ENCODE assay signal across 22 cellular contexts in genomic region chr22:48580481-48580970, GRCh38.
A peak's percentile ranks its signal among the peaks of the same experiment; 100 is the strongest.
DNase-seq lines count a peak whose midpoint lies in the region; ATAC-seq lines count a peak whose summit lies in the region.
"Had no signal": no experiment of that assay in that cellular context is flagged by ENCODE, and none has a peak within 500 bp of the region (broad histone marks: within the 10 kb centered on the region; RNA-seq: fewer than 3 reads in every experiment).

No MANE protein-coding gene starts in this region.

- H3K36me3 ChIP-seq in SK-N-MC (ENCODE audit: insufficient read depth, low read length) (peaks cover 32% of the 10 kb centered on the region), neuronal stem cell (replicated peaks in 1 of 2; ENCODE audit: control insufficient read depth in 2 of 2, insufficient read depth in 2 of 2, low read length in 2 of 2) (peaks cover 0 to 17% of the 10 kb centered on the region in 2 donors)
- H3K36me3 ChIP-seq in CD8-positive, alpha-beta memory T cell (ENCODE audit: insufficient read depth, low read length), result no peaks in the 10 kb centered on the region
- H3K36me3 ChIP-seq: BE2C, Peyer's patch had no signal

- no peaks in the 10 kb centered on the region for H3K36me3 Mint-ChIP-seq in CD8-positive, alpha-beta memory T cell
- H3K36me3 Mint-ChIP-seq: CD4-positive, alpha-beta memory T cell had no signal

- H2BK15ac ChIP-seq in neuronal stem cell (ENCODE audit: low read length), result no peak overlapping the region

- no peak overlapping the region for H4K91ac ChIP-seq in neuronal stem cell (ENCODE audit: low read depth, low read length, poor library complexity)

- no peaks in the 10 kb centered on the region for H3K4me1 Mint-ChIP-seq in stimulated activated naive CD8-positive, alpha-beta T cell treated with anti-CD3 and anti-CD28 coated beads, Interleukin-15, amount 100 ng/mL, for 72 hours
- H3K4me1 Mint-ChIP-seq in CD8-positive, alpha-beta memory T cell, result peaks cover 0 to 3% (median 0%) of the 10 kb centered on the region in 3 donors

- H4K8ac ChIP-seq in neuronal stem cell (ENCODE audit: low read depth, low read length), result no peak overlapping the region

- H3K9ac ChIP-seq in SK-N-MC (ENCODE audit: insufficient read length) (no peak overlapping the region), neuronal stem cell (ENCODE audit: low read depth, low read length, poor library complexity) (no peak overlapping the region)
- H3K9ac ChIP-seq: KMS-11 had no signal

- peaks cover 32% of the 10 kb centered on the region for H3K79me1 ChIP-seq in neuronal stem cell (ENCODE audit: low read depth, low read length)

- H3K18ac ChIP-seq in neuronal stem cell (ENCODE audit: low read length), result peak overlapping the region; percentile 35

- no peak for DNase-seq in stimulated activated naive CD8-positive, alpha-beta T cell treated with anti-CD3 and anti-CD28 coated beads, Interleukin-15, amount 100 ng/mL, for 72 hours
- no peak for DNase-seq in stimulated activated naive CD8-positive, alpha-beta T cell treated with anti-CD3 and anti-CD28 coated beads, Interleukin-15, Interleukin-2, amounts not matched to agents 100 U/mL and 50 U/mL, for 24 hours
- DNase-seq in SK-N-MC (ENCODE audit: low read depth, low spot score) (no peak), neuronal stem cell (ENCODE audit: low spot score) (no peak), NCI-H2029 (lab: John Stamatoyannopoulos, UW) (no peak)
- no peak for DNase-seq in CD8-positive, alpha-beta memory T cell
- DNase-seq: BE2C; Calu3; CD4-positive, alpha-beta memory T cell; DMS153; GDM1; H7; IMR-90; NCI-H1092 treated with DMSO at 0.1 percent for 48 hours; NCI-H1436 treated with DMSO at 0.1 percent for 48 hours; NCI-H2029 treated with DMSO at 0.1 percent for 48 hours; NCI-H446; NCI-H526; Peyer's patch had no signal

- H3K9me3 Mint-ChIP-seq in stimulated activated naive CD8-positive, alpha-beta T cell treated with anti-CD3 and anti-CD28 coated beads, Interleukin-15, amount 100 ng/mL, for 72 hours, result no peaks in the 10 kb centered on the region
- H3K9me3 Mint-ChIP-seq in CD8-positive, alpha-beta memory T cell, result peaks cover 0 to 1% (median 0%) of the 10 kb centered on the region in 5 donors

- no CpG with 5 or more reads among the region's 13 CpGs for WGBS in neuronal stem cell (ENCODE audit: extremely low coverage in 2 of 2, insufficient read length in 2 of 2, insufficient replicate concordance in 1 of 2), 2 donors

- H3K4me1 ChIP-seq in neuronal stem cell (ENCODE audit: control insufficient read depth in 2 of 2, insufficient read depth in 1 of 2, low read depth in 1 of 2, low read length in 2 of 2), result peaks cover 0 to 27% of the 10 kb centered on the region in 2 donors
- H3K4me1 ChIP-seq in CD8-positive, alpha-beta memory T cell (ENCODE audit: insufficient read depth, low read length), result no peaks in the 10 kb centered on the region
- H3K4me1 ChIP-seq: BE2C, Peyer's patch had no signal

- CTCF ChIA-PET in CD8-positive, alpha-beta memory T cell (lab: Charles Lee), result no interaction called here

- H3K9me3 ChIP-seq in SK-N-MC (ENCODE audit: low read depth, low read length) (no peaks in the 10 kb centered on the region), neuronal stem cell (replicated peaks in 1 of 2; ENCODE audit: control insufficient read depth in 2 of 2, insufficient read depth in 1 of 2, low read depth in 1 of 2, low read length in 2 of 2) (peaks cover 0 to 11% of the 10 kb centered on the region in 2 donors)
- no peaks in the 10 kb centered on the region for H3K9me3 ChIP-seq in CD8-positive, alpha-beta memory T cell (ENCODE audit: low read length)
- H3K9me3 ChIP-seq: A549, Peyer's patch had no signal

- no peak overlapping the region for H3K4me2 ChIP-seq in neuronal stem cell (ENCODE audit: insufficient read depth, low read length, poor library complexity, severe bottlenecking)
- H3K4me2 ChIP-seq: A549, KMS-11 had no signal

- H2AK5ac ChIP-seq in neuronal stem cell (ENCODE audit: low read depth, low read length), result peak overlapping the region; percentile 1

- no peak overlapping the region for H3K4ac ChIP-seq in neuronal stem cell (ENCODE audit: low read length)

- peaks cover 26% of the 10 kb centered on the region for H3K27me3 Mint-ChIP-seq in stimulated activated naive CD8-positive, alpha-beta T cell treated with anti-CD3 and anti-CD28 coated beads, Interleukin-15, amount 100 ng/mL, for 72 hours
- peaks cover 5 to 14% of the 10 kb centered on the region in 2 donors for H3K27me3 Mint-ChIP-seq in CD8-positive, alpha-beta memory T cell

- peaks cover 0 to 36% (median 2%) of the 10 kb centered on the region in 3 experiments for H3K27me3 ChIP-seq in neuronal stem cell (ENCODE audit: control insufficient read depth in 3 of 3, insufficient read depth in 3 of 3, low read depth in 1 of 3, low read length in 3 of 3)
- H3K27me3 ChIP-seq in CD8-positive, alpha-beta memory T cell (ENCODE audit: insufficient read depth, low read length, poor library complexity, severe bottlenecking), result no peaks in the 10 kb centered on the region
- H3K27me3 ChIP-seq: BE2C, Peyer's patch had no signal

- H2BK5ac ChIP-seq in neuronal stem cell (ENCODE audit: low read length), result peak overlapping the region; percentile 56

- peak overlapping the region; percentile 74; the same call in 1 of the 2 replicates for H3K27ac ChIP-seq in SK-N-MC
- no peak overlapping the region for H3K27ac ChIP-seq in neuronal stem cell (replicated peaks; ENCODE audit: low read length)
- H3K27ac ChIP-seq in CD8-positive, alpha-beta memory T cell (ENCODE audit: low read depth, low read length), result no peak overlapping the region
- H3K27ac ChIP-seq: A549, KMS-11, Peyer's patch had no signal

- H3K4me3 ChIP-seq in SK-N-MC (peak overlapping the region; percentile 89), neuronal stem cell (ENCODE audit: low read length in 2 of 2) (no peak overlapping the region)
- H3K4me3 ChIP-seq in CD8-positive, alpha-beta memory T cell (ENCODE audit: low read length), result no peak overlapping the region
- H3K4me3 ChIP-seq: A549, Peyer's patch had no signal

- POLR2A ChIA-PET in CD8-positive, alpha-beta memory T cell (lab: Charles Lee), result no interaction called here

- H3K4me3 Mint-ChIP-seq in stimulated activated naive CD8-positive, alpha-beta T cell treated with anti-CD3 and anti-CD28 coated beads, Interleukin-15, amount 100 ng/mL, for 72 hours, result no peak overlapping the region
- H3K4me3 Mint-ChIP-seq in CD8-positive, alpha-beta memory T cell, result no peak overlapping the region
- H3K4me3 Mint-ChIP-seq: CD4-positive, alpha-beta memory T cell had no signal

- no peak overlapping the region for H3K27ac Mint-ChIP-seq in stimulated activated naive CD8-positive, alpha-beta T cell treated with anti-CD3 and anti-CD28 coated beads, Interleukin-15, amount 100 ng/mL, for 72 hours
- no peak overlapping the region for H3K27ac Mint-ChIP-seq in CD8-positive, alpha-beta memory T cell

- H3K23ac ChIP-seq in neuronal stem cell (ENCODE audit: low read depth, low read length, poor library complexity), result no peak overlapping the region

- no peak overlapping the region for H3K14ac ChIP-seq in neuronal stem cell (ENCODE audit: low read length)

- no peak overlapping the region for H2BK12ac ChIP-seq in neuronal stem cell (ENCODE audit: low read length)

- ATAC-seq in stimulated activated naive CD8-positive, alpha-beta T cell treated with anti-CD3 and anti-CD28 coated beads, Interleukin-15, amount 100 ng/mL, for 72 hours, result peak; percentile 22
- ATAC-seq in stimulated activated naive CD8-positive, alpha-beta T cell treated with anti-CD3 and anti-CD28 coated beads, Interleukin-15, Interleukin-2, amounts not matched to agents 100 U/mL and 50 U/mL, for 24 hours, result no peak
- ATAC-seq in GM21381 (IDR thresholded peaks at IDR 0.05; ENCODE audit: unreplicated experiment), result no peak

- H2BK120ac ChIP-seq in neuronal stem cell (ENCODE audit: low read depth, low read length), result no peak overlapping the region

- no peak overlapping the region for H2AFZ ChIP-seq in neuronal stem cell (ENCODE audit: low read length)
